ENCODE assay signal across 12 cellular contexts in genomic region chr11:14413307-14414072, GRCh38. TPM values are rescaled to one million over a fixed set of nuclear protein-coding genes. Genes with fewer than 3 reads are reported as not detected.
DNase-seq lines count a peak whose midpoint lies in the region; ATAC-seq and TF ChIP-seq lines count a peak whose summit lies in the region.
"Had no signal": no experiment of that assay in that cellular context is flagged by ENCODE, and none has a peak within 500 bp of the region (broad histone marks: within the 10 kb centered on the region; RNA-seq: fewer than 3 reads in every experiment).

No MANE protein-coding gene starts in this region.

- peak overlapping the region; percentile 2 to 44 for H3K27ac ChIP-seq in right atrium auricular region
- H3K27ac ChIP-seq: lower lobe of right lung had no signal

- H3K27me3 ChIP-seq in right atrium auricular region, result no peaks in the 10 kb centered on the region
- H3K27me3 ChIP-seq: upper lobe of left lung had no signal

- peak; percentile 8 to 19 for DNase-seq in activated CD4-positive, alpha-beta T cell treated with anti-CD3 and anti-CD28 coated beads, Interleukin-2, amount 50 U/mL, for 48 hours
- no peak for DNase-seq in activated CD4-positive, alpha-beta T cell treated with anti-CD3 and anti-CD28 coated beads, Interleukin-2, amount 10 ng/mL, durations not matched to agents 7 days and 5 days
- DNase-seq in right atrium auricular region (ENCODE audit: low spot score), result peak; percentile 71
- DNase-seq in stromal cell of bone marrow (ENCODE audit: low read depth), result peak; percentile 59
- no peak for DNase-seq in NCI-H1694 treated with DMSO at 0.1 percent for 48 hours (lab: John Stamatoyannopoulos, UW)
- no peak for DNase-seq in activated effector memory CD4-positive, alpha-beta T cell treated with Interleukin-2 at 50 U/mL for 16 hours
- DNase-seq in left lobe of liver (ENCODE audit: low spot score), result no peak
- DNase-seq: activated CD4-positive, alpha-beta T cell treated with anti-CD3 and anti-CD28 coated beads, Interleukin-2, amount 50 U/mL, for 4 hours; lower lobe of right lung; upper lobe of left lung had no signal

- H3K9me3 Mint-ChIP-seq in activated CD4-positive, alpha-beta T cell treated with anti-CD3 and anti-CD28 coated beads, Interleukin-2, amount 10 ng/mL, durations not matched to agents 7 days and 5 days, result peaks cover 4% of the 10 kb centered on the region
- H3K9me3 Mint-ChIP-seq in activated naive CD8-positive, alpha-beta T cell (ENCODE audit: low read depth), result no peaks in the 10 kb centered on the region
- H3K9me3 Mint-ChIP-seq: CD4-positive, CD25-positive, alpha-beta regulatory T cell had no signal

- H3K4me3 ChIP-seq in right atrium auricular region, result no peak overlapping the region
- H3K4me3 ChIP-seq: lower lobe of right lung, upper lobe of left lung had no signal

- H3K27me3 Mint-ChIP-seq in activated CD4-positive, alpha-beta T cell treated with anti-CD3 and anti-CD28 coated beads, Interleukin-2, amount 10 ng/mL, durations not matched to agents 7 days and 5 days, result no peaks in the 10 kb centered on the region
- H3K27me3 Mint-ChIP-seq in activated naive CD8-positive, alpha-beta T cell, result no peaks in the 10 kb centered on the region
- H3K27me3 Mint-ChIP-seq: CD4-positive, CD25-positive, alpha-beta regulatory T cell had no signal

- no peak overlapping the region for H3K4me3 Mint-ChIP-seq in activated CD4-positive, alpha-beta T cell treated with anti-CD3 and anti-CD28 coated beads, Interleukin-2, amount 10 ng/mL, durations not matched to agents 7 days and 5 days
- H3K4me3 Mint-ChIP-seq in activated naive CD8-positive, alpha-beta T cell, result no peak overlapping the region
- H3K4me3 Mint-ChIP-seq: CD4-positive, CD25-positive, alpha-beta regulatory T cell had no signal

- H3K4me1 ChIP-seq in right atrium auricular region, result peaks cover 0 to 20% of the 10 kb centered on the region in 2 donors
- H3K4me1 ChIP-seq: lower lobe of right lung had no signal

- peaks cover 3% of the 10 kb centered on the region for H3K36me3 Mint-ChIP-seq in activated CD4-positive, alpha-beta T cell treated with anti-CD3 and anti-CD28 coated beads, Interleukin-2, amount 10 ng/mL, durations not matched to agents 7 days and 5 days (ENCODE audit: low read depth)
- H3K36me3 Mint-ChIP-seq in activated naive CD8-positive, alpha-beta T cell, result no peaks in the 10 kb centered on the region
- H3K36me3 Mint-ChIP-seq: CD4-positive, CD25-positive, alpha-beta regulatory T cell had no signal

- peak in 1 of 2 donors; percentile 33 for TF ChIP-seq CTCF in right atrium auricular region (IDR thresholded peaks at IDR 0.05)

- CTCF ChIA-PET in activated CD4-positive, alpha-beta T cell treated with anti-CD3 and anti-CD28 coated beads, Interleukin-2, amount 10 ng/mL, durations not matched to agents 7 days and 5 days (lab: Charles Lee), result interaction anchor here (0.5 to 2.7 kb wide), 12 partner anchors 8 to 412 kb away, joined by 3 to 9 read pairs (median 3); no protein-coding TSS in a partner anchor

- H3K36me3 ChIP-seq in right atrium auricular region, result no peaks in the 10 kb centered on the region
- H3K36me3 ChIP-seq: lower lobe of right lung, upper lobe of left lung had no signal

- no peak overlapping the region for H3K27ac Mint-ChIP-seq in activated CD4-positive, alpha-beta T cell treated with anti-CD3 and anti-CD28 coated beads, Interleukin-2, amount 10 ng/mL, durations not matched to agents 7 days and 5 days
- H3K27ac Mint-ChIP-seq in activated naive CD8-positive, alpha-beta T cell, result peak overlapping the region; percentile 41

- no peak for ATAC-seq in left lobe of liver
- ATAC-seq: lower lobe of right lung had no signal

- POLR2A ChIA-PET in activated CD4-positive, alpha-beta T cell treated with anti-CD3 and anti-CD28 coated beads, Interleukin-2, amount 10 ng/mL, durations not matched to agents 7 days and 5 days (lab: Charles Lee), result no interaction called here

- no peaks in the 10 kb centered on the region for H3K9me3 ChIP-seq in right atrium auricular region
- H3K9me3 ChIP-seq: lower lobe of right lung, upper lobe of left lung had no signal

- peaks cover 74% of the 10 kb centered on the region for H3K4me1 Mint-ChIP-seq in activated CD4-positive, alpha-beta T cell treated with anti-CD3 and anti-CD28 coated beads, Interleukin-2, amount 10 ng/mL, durations not matched to agents 7 days and 5 days
- H3K4me1 Mint-ChIP-seq in activated naive CD8-positive, alpha-beta T cell (ENCODE audit: low read depth), result peaks cover 60% of the 10 kb centered on the region

RNA-seq across cellular contexts. Expression of gene RRAS2, which starts 54.5 kb away (rescaled TPM):
- total RNA-seq in activated CD4-positive, alpha-beta T cell treated with anti-CD3 and anti-CD28 coated beads, Interleukin-2, amount 10 ng/mL, durations not matched to agents 7 days and 5 days, result 10 to 100 TPM; 41.4 to 43.7 TPM
- total RNA-seq in right atrium auricular region, result 10 to 100 TPM; 39.3 to 65.2 TPM
- 24.1 TPM for total RNA-seq in left lobe of liver

Comparison
In these comparisons a context has a peak if more than half of its experiments do, and no peak if none do; other contexts are left out.
1. DNase-seq: peak in activated CD4-positive, alpha-beta T cell treated with anti-CD3 and anti-CD28 coated beads, Interleukin-2, amount 50 U/mL, for 48 hours (2 of 2), right atrium auricular region (single experiment) and stromal cell of bone marrow (single experiment); none in activated CD4-positive, alpha-beta T cell treated with anti-CD3 and anti-CD28 coated beads, Interleukin-2, amount 10 ng/mL, durations not matched to agents 7 days and 5 days (single experiment), NCI-H1694 treated with DMSO at 0.1 percent for 48 hours (single experiment), activated effector memory CD4-positive, alpha-beta T cell treated with Interleukin-2 at 50 U/mL for 16 hours (single experiment) and left lobe of liver (single experiment).